8 cellular contexts compared by ENCODE assay signal in genomic region chr16:29745126-29745852, GRCh38. TPM values are rescaled to one million over a fixed set of nuclear protein-coding genes. Genes with fewer than 3 reads are reported as not detected.
A peak's percentile ranks its signal among the peaks of the same experiment; 100 is the strongest.
DNase-seq lines count a peak whose midpoint lies in the region; ATAC-seq and TF ChIP-seq lines count a peak whose summit lies in the region.

No MANE protein-coding gene starts in this region.

- H3K4me3 Mint-ChIP-seq in T-helper 1 cell treated with Interleukin-12 subunit alpha and Interleukin-12 subunit beta and Interleukin-4 antibody, amounts not matched to agents 30 μg/mL and 1 μg/mL, for 36 hours, result peak overlapping the region; percentile 100

- H3K4me1 Mint-ChIP-seq in T-helper 1 cell treated with Interleukin-12 subunit alpha and Interleukin-12 subunit beta and Interleukin-4 antibody, amounts not matched to agents 30 μg/mL and 1 μg/mL, for 36 hours (ENCODE audit: low read depth), result peaks cover 42% of the 10 kb centered on the region

- DNase-seq in dorsolateral prefrontal cortex (no peak), NCI-H1930 (lab: John Stamatoyannopoulos, UW) (no peak), NCI-H1417 (lab: John Stamatoyannopoulos, UW) (no peak), glomerular visceral epithelial cell (ENCODE audit: extremely low spot score) (no peak)
- DNase-seq in stimulated activated CD4-positive, alpha-beta T cell treated with anti-CD3 and anti-CD28 coated beads, Interleukin-2, amount 100 ng/mL, for 24 hours, result peak; percentile 58 to 60

- H3K27ac Mint-ChIP-seq in T-helper 1 cell treated with Interleukin-12 subunit alpha and Interleukin-12 subunit beta and Interleukin-4 antibody, amounts not matched to agents 30 μg/mL and 1 μg/mL, for 36 hours, result peak overlapping the region; percentile 96

- H3K4me3 ChIP-seq in GM12875 (ENCODE audit: low read depth, low read length), result peak overlapping the region; percentile 44
- H3K4me3 ChIP-seq in dorsolateral prefrontal cortex, result peak overlapping the region in 31 of 59 donors; percentile 2 to 52 (median 27)

- intact Hi-C loops in dorsolateral prefrontal cortex (cut with DNase I), result no loop called here

- no peak overlapping the region for H3K27ac ChIP-seq in dorsolateral prefrontal cortex

- TF ChIP-seq CTCF in GM12875 (IDR thresholded peaks at IDR 0.05; ENCODE audit: borderline replicate concordance, insufficient read depth, low read depth, low read length), result no peak
- TF ChIP-seq CTCF in dorsolateral prefrontal cortex (IDR thresholded peaks at IDR 0.05 in 54 of 56, conservative IDR thresholded peaks at IDR 0.05 in 2 of 56; ENCODE audit: low read depth in 1 of 56, partially characterized antibody in 56 of 56), result no peak

- H3K36me3 Mint-ChIP-seq in T-helper 1 cell treated with Interleukin-12 subunit alpha and Interleukin-12 subunit beta and Interleukin-4 antibody, amounts not matched to agents 30 μg/mL and 1 μg/mL, for 36 hours (ENCODE audit: low read depth), result peaks cover 50% of the 10 kb centered on the region

- no peaks in the 10 kb centered on the region for H3K27me3 ChIP-seq in dorsolateral prefrontal cortex

- H3K27me3 Mint-ChIP-seq in T-helper 1 cell treated with Interleukin-12 subunit alpha and Interleukin-12 subunit beta and Interleukin-4 antibody, amounts not matched to agents 30 μg/mL and 1 μg/mL, for 36 hours (ENCODE audit: low read depth), result no peaks in the 10 kb centered on the region

- no peaks in the 10 kb centered on the region for H3K9me3 Mint-ChIP-seq in T-helper 1 cell treated with Interleukin-12 subunit alpha and Interleukin-12 subunit beta and Interleukin-4 antibody, amounts not matched to agents 30 μg/mL and 1 μg/mL, for 36 hours

- peak; percentile 34 for ATAC-seq in HG02610 (IDR thresholded peaks at IDR 0.05; ENCODE audit: unreplicated experiment)

RNA-seq across cellular contexts. Expression of gene C16orf54, which starts 0.5 kb away (rescaled TPM):
- 1 to 10 TPM in 9 of 120 experiments, under 1 TPM in 99, not detected in 12; 0.17 to 1.3 (median 0.45) TPM for total RNA-seq in dorsolateral prefrontal cortex

RNA-seq across cellular contexts. Expression of gene ZG16, which starts 32.8 kb away (rescaled TPM):
- total RNA-seq in dorsolateral prefrontal cortex, result not detected

RNA-seq across cellular contexts. Expression of gene KIF22, which starts 45.3 kb away (rescaled TPM):
- total RNA-seq in dorsolateral prefrontal cortex, result 10 to 100 TPM; 10.5 to 31.6 (median 21.6) TPM

Comparison
In these comparisons a context has a peak if more than half of its experiments do, and no peak if none do; other contexts are left out.
1. DNase-seq: peak in stimulated activated CD4-positive, alpha-beta T cell treated with anti-CD3 and anti-CD28 coated beads, Interleukin-2, amount 100 ng/mL, for 24 hours (2 of 2); none in dorsolateral prefrontal cortex (0 of 10), NCI-H1930 (0 of 2), NCI-H1417 (0 of 3) and glomerular visceral epithelial cell (single experiment).